In genomic region chr13:24381539-24382265, GRCh38 we compare ENCODE assay signal across 1 cellular context.
TF ChIP-seq lines count a peak whose summit lies in the region.

No MANE protein-coding gene starts in this region.

TF ChIP-seq in SK-N-SH treated with all-trans-retinoic acid at 6 μM for 48 hours, 23 proteins besides CTCF, POLR2A, EP300 and RAD21 (continued from another document):
- TF ChIP-seq POU6F1 (CRISPR knock-in tag; IDR thresholded peaks at IDR 0.05; ENCODE audit: borderline replicate concordance, low read depth) (no peak), CREB5 (CRISPR knock-in tag; IDR thresholded peaks at IDR 0.05; ENCODE audit: low read depth) (no peak), ZFP30 (CRISPR knock-in tag; IDR thresholded peaks at IDR 0.05) (no peak), TSHZ2 (CRISPR knock-in tag; IDR thresholded peaks at IDR 0.05) (no peak), ZC3H10 (CRISPR knock-in tag; IDR thresholded peaks at IDR 0.05) (no peak), ARNTL (CRISPR knock-in tag; IDR thresholded peaks at IDR 0.05; ENCODE audit: borderline replicate concordance, low read depth) (no peak), TOX (CRISPR knock-in tag; IDR thresholded peaks at IDR 0.05; ENCODE audit: borderline replicate concordance) (no peak), ISL1 (CRISPR knock-in tag; IDR thresholded peaks at IDR 0.05) (no peak), BACH2 (CRISPR knock-in tag; IDR thresholded peaks at IDR 0.05; ENCODE audit: borderline replicate concordance) (no peak), PATZ1 (CRISPR knock-in tag; IDR thresholded peaks at IDR 0.05; ENCODE audit: borderline replicate concordance) (no peak), ZFP3 (CRISPR knock-in tag; IDR thresholded peaks at IDR 0.05) (no peak), CSDC2 (CRISPR knock-in tag; IDR thresholded peaks at IDR 0.05) (no peak), CSRNP3 (CRISPR knock-in tag; IDR thresholded peaks at IDR 0.05) (no peak), GLIS3 (CRISPR knock-in tag; IDR thresholded peaks at IDR 0.05) (no peak), RARB (CRISPR knock-in tag; IDR thresholded peaks at IDR 0.05) (no peak), ZNF70 (CRISPR knock-in tag; IDR thresholded peaks at IDR 0.05) (no peak), ZNF8 (CRISPR knock-in tag; IDR thresholded peaks at IDR 0.05) (no peak)
